8 cellular contexts compared by ENCODE assay signal in genomic region chr10:104353325-104354048, GRCh38. TPM values are rescaled to one million over a fixed set of nuclear protein-coding genes. Genes with fewer than 3 reads are reported as not detected.
DNase-seq lines count a peak whose midpoint lies in the region; ATAC-seq lines count a peak whose summit lies in the region.

TSS of gene CFAP58 (plus strand) at chr10:104353833. CDS start at chr10:104353898, 65 bp downstream.

- ATAC-seq in GM19035 (IDR thresholded peaks at IDR 0.05; ENCODE audit: unreplicated experiment) (peak; percentile 68), HG03175 (IDR thresholded peaks at IDR 0.05; ENCODE audit: unreplicated experiment) (peak; percentile 59)

- peak; percentile 82 for DNase-seq in AG08396 (ENCODE audit: low spot score)
- peak; percentile 97 for DNase-seq in NCI-H2227 (lab: John Stamatoyannopoulos, UW; ENCODE audit: unreplicated experiment)
- DNase-seq in activated CD4-positive, CD25-positive, alpha-beta regulatory T cell treated with anti-CD3 and anti-CD28 coated beads, Interleukin-2, amount 50 U/mL, for 72 hours, result peak; percentile 86
- peak; percentile 82 for DNase-seq in cerebellum (ENCODE audit: low spot score)
- peak; percentile 97 for DNase-seq in left kidney (ENCODE audit: low read depth, low spot score)
- peak; percentile 89 for DNase-seq in stimulated activated CD4-positive, alpha-beta T cell treated with anti-CD3 and anti-CD28 coated beads, Interleukin-2, amount 100 ng/mL, for 4 hours (ENCODE audit: low read depth)

RNA-seq across cellular contexts. Expression of gene CFAP58, which starts in this region (rescaled TPM):
- total RNA-seq in cerebellum, result 0.45 TPM

Comparison
In these comparisons a context has a peak if more than half of its experiments do, and no peak if none do; other contexts are left out.
1. Peak in every context shown above with its lines: DNase-seq and ATAC-seq.
2. Peak in DNase-seq in cerebellum; RNA of the gene not detected or under 1 TPM.